18 cellular contexts compared by ENCODE assay signal in genomic region chr7:45927724-45928123, GRCh38. TPM values are rescaled to one million over a fixed set of nuclear protein-coding genes. Genes with fewer than 3 reads are reported as not detected.
DNase-seq lines count a peak whose midpoint lies in the region; ATAC-seq, FAIRE-seq and TF ChIP-seq lines count a peak whose summit lies in the region.
"Had no signal": no experiment of that assay in that cellular context is flagged by ENCODE, and none has a peak within 500 bp of the region (broad histone marks: within the 10 kb centered on the region; RNA-seq: fewer than 3 reads in every experiment).

No MANE protein-coding gene starts in this region.

- DNase-seq in right lobe of liver (no peak), HepG2 (ENCODE audit: low spot score) (no peak), OCI-M1 (lab: John Stamatoyannopoulos, UW) (peak; percentile 1), HT-29 (ENCODE audit: low spot score) (no peak), posterior cingulate gyrus (no peak), DMS153 treated with DMSO at 0.1 percent for 48 hours (lab: John Stamatoyannopoulos, UW; ENCODE audit: unreplicated experiment) (no peak)
- DNase-seq in activated naive CD8-positive, alpha-beta T cell treated with anti-CD3 and anti-CD28 coated beads for 36 hours: no peak
- DNase-seq: CD4-positive, alpha-beta T cell; H9; Kasumi-1; NCI-H1417; NCI-H2029; NCI-H2171 treated with DMSO at 0.1 percent for 48 hours; NCI-H82; SIG-M5 had no signal

- H2AFZ ChIP-seq in HepG2 (ENCODE audit: low read length): no peak overlapping the region

- H3K27me3 ChIP-seq in right lobe of liver (no peaks in the 10 kb centered on the region), HepG2 (ENCODE audit: control insufficient read depth in 1 of 2, insufficient read depth in 2 of 2, low read length in 2 of 2) (peaks cover 1 to 14% of the 10 kb centered on the region in 2 experiments; a peak in 2 of 5 replicates)

- no peak for TF ChIP-seq CTCF in right lobe of liver (IDR thresholded peaks at IDR 0.05)
- no peak for TF ChIP-seq CTCF in HepG2 (CRISPR knock-in tag; IDR thresholded peaks at IDR 0.05)

- no peaks in the 10 kb centered on the region for H3K36me3 Mint-ChIP-seq in activated naive CD8-positive, alpha-beta T cell treated with anti-CD3 and anti-CD28 coated beads for 36 hours

- intact Hi-C loops in right lobe of liver (cut with DNase I) (no loop called here), HepG2 (cut with micrococcal nuclease; ENCODE audit: unreplicated experiment) (loop anchor here (10.0 kb wide), 1 partner anchor 287 kb away; no protein-coding TSS in a partner anchor), posterior cingulate gyrus (cut with DNase I) (no loop called here)

- H3K9me3 Mint-ChIP-seq in activated naive CD8-positive, alpha-beta T cell treated with anti-CD3 and anti-CD28 coated beads for 36 hours: no peaks in the 10 kb centered on the region
- H3K9me3 Mint-ChIP-seq: CD4-positive, alpha-beta T cell had no signal

- CTCF ChIA-PET in HepG2 (lab: Yijun Ruan, JAX; ENCODE audit: low intra/inter-chr PET ratio, low total read pairs): no interaction called here

- H3K79me2 ChIP-seq in HepG2 (ENCODE audit: insufficient read depth, low read length): no peaks in the 10 kb centered on the region

- no peak for FAIRE-seq in HepG2 (lab: Jason Lieb, UNC)
- FAIRE-seq: RCC 7860 had no signal

- no peak for TF ChIP-seq RAD21 in HepG2 (CRISPR knock-in tag; IDR thresholded peaks at IDR 0.05)

- H4K20me1 ChIP-seq in HepG2 (ENCODE audit: insufficient read depth, low read length): no peaks in the 10 kb centered on the region

- ATAC-seq in right lobe of liver (peak; percentile 25 to 69 (median 42)), HepG2 (no peak)

- TF ChIP-seq EP300 in HepG2 (IDR thresholded peaks at IDR 0.05; ENCODE audit: low read depth in 2 of 2, low read length in 2 of 2) (no peak), HepG2 (CRISPR knock-in tag; IDR thresholded peaks at IDR 0.05; ENCODE audit: borderline replicate concordance) (no peak)

- H3K27ac ChIP-seq in right lobe of liver: no peak overlapping the region
- no peak overlapping the region for H3K27ac ChIP-seq in HepG2 (ENCODE audit: extremely low read length, insufficient read depth, low read length)

- H3K9me3 ChIP-seq in right lobe of liver (no peaks in the 10 kb centered on the region), HepG2 (ENCODE audit: low read length) (no peaks in the 10 kb centered on the region)

- H3K36me3 ChIP-seq in right lobe of liver (no peaks in the 10 kb centered on the region), HepG2 (replicated peaks in 1 of 2; ENCODE audit: control insufficient read depth in 1 of 2, insufficient read depth in 2 of 2, low read length in 2 of 2) (no peaks in the 10 kb centered on the region)

- peaks cover 12% of the 10 kb centered on the region for H3K27me3 Mint-ChIP-seq in activated naive CD8-positive, alpha-beta T cell treated with anti-CD3 and anti-CD28 coated beads for 36 hours

- WGBS in right lobe of liver (ENCODE audit: insufficient coverage, low coverage, low lambda C conversion rate, missing lambda C conversion rate): 57% methylated on average over 2 of the region's 2 CpGs
- 48% methylated on average over 2 of the region's 2 CpGs for WGBS in HepG2 (ENCODE audit: low lambda C conversion rate)

- H3K9ac ChIP-seq in HepG2 (ENCODE audit: insufficient read depth, low read depth, low read length): no peak overlapping the region

- POLR2A ChIA-PET in HepG2 (lab: Yijun Ruan, JAX): no interaction called here

- H3K4me2 ChIP-seq in HepG2 (ENCODE audit: low read depth, low read length): no peak overlapping the region

- H3K4me3 Mint-ChIP-seq in activated naive CD8-positive, alpha-beta T cell treated with anti-CD3 and anti-CD28 coated beads for 36 hours: no peak overlapping the region
- H3K4me3 Mint-ChIP-seq: CD4-positive, alpha-beta T cell; H9 had no signal

- TF ChIP-seq POLR2A in right lobe of liver (IDR thresholded peaks at IDR 0.05) (no peak), HepG2 (IDR thresholded peaks at IDR 0.05; ENCODE audit: insufficient read depth in 1 of 2, low read depth in 2 of 2, low read length in 2 of 2) (no peak)

- peak overlapping the region; percentile 15 for H3K27ac Mint-ChIP-seq in activated naive CD8-positive, alpha-beta T cell treated with anti-CD3 and anti-CD28 coated beads for 36 hours
- H3K27ac Mint-ChIP-seq: CD4-positive, alpha-beta T cell; H9 had no signal

- BruUV-seq in HepG2 (replicated peaks; lab: Mats Ljungman, UMichigan): no TSS peak

- H3K4me3 ChIP-seq in right lobe of liver: no peak overlapping the region
- H3K4me3 ChIP-seq in HepG2 (replicated peaks in 1 of 3; ENCODE audit: insufficient read depth in 1 of 3, low read depth in 2 of 3, low read length in 3 of 3): no peak overlapping the region

- in situ Hi-C loops in HepG2 (cut with HindIII; ENCODE audit: extremely low pct_ligation_motif_present, low pct_unique_long_range_greater_than_20kb): loop anchor here (25.0 kb wide), 1 partner anchor 185 kb away; no protein-coding TSS in a partner anchor

- H3K4me1 ChIP-seq in right lobe of liver: peaks cover 0 to 4% (median 0%) of the 10 kb centered on the region in 4 donors
- peaks cover 4% of the 10 kb centered on the region; the same call in 1 of the 2 replicates for H3K4me1 ChIP-seq in HepG2 (ENCODE audit: insufficient read depth, low read length)

- peaks cover 9% of the 10 kb centered on the region for H3K4me1 Mint-ChIP-seq in activated naive CD8-positive, alpha-beta T cell treated with anti-CD3 and anti-CD28 coated beads for 36 hours

RNA-seq across cellular contexts. Expression of gene IGFBP3, which starts 6.7 kb away (rescaled TPM):
- total RNA-seq in right lobe of liver: 100 to 1,000 TPM in 5 of 6 experiments, 10 to 100 TPM in 1; 85.9 to 321 (median 183) TPM
- not detected in 2 replicates for total RNA-seq in HepG2 (2016; rRNA removed; fragmentation: Illumina TruSeq; extraction: Trizol)
- total RNA-seq in HepG2 (2016; cell fraction: cytosol; rRNA removed; fragmentation: Illumina TruSeq; extraction: Trizol; ENCODE audit: low read depth): not detected in 2 replicates
- total RNA-seq in HepG2 (2016; cell fraction: insoluble cytoplasmic fraction; rRNA removed; fragmentation: Illumina TruSeq; extraction: Trizol): 0.04 TPM in 1 of 2 replicates, not detected in the other
- not detected in 2 replicates for total RNA-seq in HepG2 (2016; cell fraction: membrane; rRNA removed; fragmentation: Illumina TruSeq; extraction: Trizol)
- not detected in 2 replicates for total RNA-seq in HepG2 (2016; cell fraction: nucleus; rRNA removed; fragmentation: Illumina TruSeq; extraction: Trizol)
- polyA plus RNA-seq in HepG2 (2011; rRNA removed): 57.5 and 91.8 TPM in 2 replicates
- polyA plus RNA-seq in HepG2 (2011; cell fraction: cytosol; rRNA removed): 49.1 and 87.6 TPM in 2 replicates
- polyA plus RNA-seq in HepG2 (2011; cell fraction: nucleus; rRNA removed): 42.3 and 57.8 TPM in 2 replicates
- 261 and 275 TPM in 2 replicates for polyA plus RNA-seq in HepG2 (2012)
- not detected in 2 replicates for polyA plus RNA-seq in HepG2 (2016; cell fraction: cytosol; fragmentation: Illumina TruSeq; extraction: Trizol; ENCODE audit: low read depth)
- 0.15 TPM in 1 of 2 replicates, not detected in the other for polyA plus RNA-seq in HepG2 (2016; cell fraction: insoluble cytoplasmic fraction; fragmentation: Illumina TruSeq; extraction: Trizol; ENCODE audit: low read depth)
- not detected in 2 replicates for polyA plus RNA-seq in HepG2 (2016; cell fraction: membrane; fragmentation: Illumina TruSeq; extraction: Trizol; ENCODE audit: low read depth)
- 0.41 TPM in 1 of 2 replicates, not detected in the other for polyA plus RNA-seq in HepG2 (2016; cell fraction: nucleus; fragmentation: Illumina TruSeq; extraction: Trizol; ENCODE audit: insufficient read depth, low read depth)
- polyA minus RNA-seq in HepG2 (2011; rRNA and poly(A)+ RNA removed; ENCODE audit: low replicate concordance): 32.4 and 48.2 TPM in 2 replicates
- 28.6 and 53.0 TPM in 2 replicates for polyA minus RNA-seq in HepG2 (2011; cell fraction: cytosol; rRNA and poly(A)+ RNA removed)
- 15.1 and 33.7 TPM in 2 replicates for polyA minus RNA-seq in HepG2 (2011; cell fraction: nucleus; rRNA and poly(A)+ RNA removed)
- under 1 TPM; 0.33 to 0.50 TPM for total RNA-seq in activated naive CD8-positive, alpha-beta T cell treated with anti-CD3 and anti-CD28 coated beads for 36 hours
- total RNA-seq in HT-29 (2014; rRNA removed; shearing (Covaris generic)): not detected in 2 replicates

RNA-seq across cellular contexts. Expression of gene IGFBP1, which starts 39.4 kb away (rescaled TPM):
- 100 to 1,000 TPM in 5 of 6 experiments, 1 to 10 TPM in 1; 7.7 to 566 (median 283) TPM for total RNA-seq in right lobe of liver
- 2.8 and 5.4 TPM in 2 replicates for total RNA-seq in HepG2 (2016; rRNA removed; fragmentation: Illumina TruSeq; extraction: Trizol)
- 1.7 and 1.8 TPM in 2 replicates for total RNA-seq in HepG2 (2016; cell fraction: cytosol; rRNA removed; fragmentation: Illumina TruSeq; extraction: Trizol; ENCODE audit: low read depth)
- 2.3 and 4.6 TPM in 2 replicates for total RNA-seq in HepG2 (2016; cell fraction: insoluble cytoplasmic fraction; rRNA removed; fragmentation: Illumina TruSeq; extraction: Trizol)
- 2.0 and 3.0 TPM in 2 replicates for total RNA-seq in HepG2 (2016; cell fraction: membrane; rRNA removed; fragmentation: Illumina TruSeq; extraction: Trizol)
- total RNA-seq in HepG2 (2016; cell fraction: nucleus; rRNA removed; fragmentation: Illumina TruSeq; extraction: Trizol): 5.6 and 6.7 TPM in 2 replicates
- polyA plus RNA-seq in HepG2 (2011; rRNA removed): 885 and 989 TPM in 2 replicates
- polyA plus RNA-seq in HepG2 (2011; cell fraction: cytosol; rRNA removed): 891 and 942 TPM in 2 replicates
- polyA plus RNA-seq in HepG2 (2011; cell fraction: nucleus; rRNA removed): 894 and 1,114 TPM in 2 replicates
- 2,786 and 3,532 TPM in 2 replicates for polyA plus RNA-seq in HepG2 (2012)
- 2.6 and 3.7 TPM in 2 replicates for polyA plus RNA-seq in HepG2 (2016; cell fraction: cytosol; fragmentation: Illumina TruSeq; extraction: Trizol; ENCODE audit: low read depth)
- 3.0 and 3.5 TPM in 2 replicates for polyA plus RNA-seq in HepG2 (2016; cell fraction: insoluble cytoplasmic fraction; fragmentation: Illumina TruSeq; extraction: Trizol; ENCODE audit: low read depth)
- 3.3 and 3.5 TPM in 2 replicates for polyA plus RNA-seq in HepG2 (2016; cell fraction: membrane; fragmentation: Illumina TruSeq; extraction: Trizol; ENCODE audit: low read depth)
- 15.4 and 16.5 TPM in 2 replicates for polyA plus RNA-seq in HepG2 (2016; cell fraction: nucleus; fragmentation: Illumina TruSeq; extraction: Trizol; ENCODE audit: insufficient read depth, low read depth)
- polyA minus RNA-seq in HepG2 (2011; rRNA and poly(A)+ RNA removed; ENCODE audit: low replicate concordance): 0.12 and 335 TPM in 2 replicates
- polyA minus RNA-seq in HepG2 (2011; cell fraction: cytosol; rRNA and poly(A)+ RNA removed): 850 and 1,063 TPM in 2 replicates
- polyA minus RNA-seq in HepG2 (2011; cell fraction: nucleus; rRNA and poly(A)+ RNA removed): 152 and 215 TPM in 2 replicates
- total RNA-seq in activated naive CD8-positive, alpha-beta T cell treated with anti-CD3 and anti-CD28 coated beads for 36 hours: not detected
- total RNA-seq in HT-29 (2014; rRNA removed; shearing (Covaris generic)): 0.31 TPM in 1 of 2 replicates, not detected in the other
- total RNA-seq: CD4-positive, alpha-beta T cell; H9 had no signal

RNA-seq across cellular contexts. Expression of gene CCDC201, which starts 54.8 kb away (rescaled TPM):
- under 1 TPM in 1 of 6 experiments, not detected in 5; 0.07 TPM for total RNA-seq in right lobe of liver
- not detected in 2 replicates for total RNA-seq in HepG2 (2016; rRNA removed; fragmentation: Illumina TruSeq; extraction: Trizol)
- not detected in 2 replicates for total RNA-seq in HepG2 (2016; cell fraction: cytosol; rRNA removed; fragmentation: Illumina TruSeq; extraction: Trizol; ENCODE audit: low read depth)
- total RNA-seq in HepG2 (2016; cell fraction: insoluble cytoplasmic fraction; rRNA removed; fragmentation: Illumina TruSeq; extraction: Trizol): not detected in 2 replicates
- not detected in 2 replicates for total RNA-seq in HepG2 (2016; cell fraction: membrane; rRNA removed; fragmentation: Illumina TruSeq; extraction: Trizol)
- not detected in 2 replicates for total RNA-seq in HepG2 (2016; cell fraction: nucleus; rRNA removed; fragmentation: Illumina TruSeq; extraction: Trizol)
- polyA plus RNA-seq in HepG2 (2011; rRNA removed): 0.92 and 2.3 TPM in 2 replicates
- 0.56 and 1.3 TPM in 2 replicates for polyA plus RNA-seq in HepG2 (2011; cell fraction: cytosol; rRNA removed)
- 0.79 and 1.6 TPM in 2 replicates for polyA plus RNA-seq in HepG2 (2011; cell fraction: nucleus; rRNA removed)
- polyA plus RNA-seq in HepG2 (2012): 1.8 and 2.3 TPM in 2 replicates
- polyA plus RNA-seq in HepG2 (2016; cell fraction: cytosol; fragmentation: Illumina TruSeq; extraction: Trizol; ENCODE audit: low read depth): not detected in 2 replicates
- not detected in 2 replicates for polyA plus RNA-seq in HepG2 (2016; cell fraction: insoluble cytoplasmic fraction; fragmentation: Illumina TruSeq; extraction: Trizol; ENCODE audit: low read depth)
- not detected in 2 replicates for polyA plus RNA-seq in HepG2 (2016; cell fraction: membrane; fragmentation: Illumina TruSeq; extraction: Trizol; ENCODE audit: low read depth)
- not detected in 2 replicates for polyA plus RNA-seq in HepG2 (2016; cell fraction: nucleus; fragmentation: Illumina TruSeq; extraction: Trizol; ENCODE audit: insufficient read depth, low read depth)
- 0.34 TPM in 1 of 2 replicates, not detected in the other for polyA minus RNA-seq in HepG2 (2011; rRNA and poly(A)+ RNA removed; ENCODE audit: low replicate concordance)
- polyA minus RNA-seq in HepG2 (2011; cell fraction: cytosol; rRNA and poly(A)+ RNA removed): 0.35 and 0.59 TPM in 2 replicates
- polyA minus RNA-seq in HepG2 (2011; cell fraction: nucleus; rRNA and poly(A)+ RNA removed): 0.26 and 0.75 TPM in 2 replicates
- total RNA-seq in activated naive CD8-positive, alpha-beta T cell treated with anti-CD3 and anti-CD28 coated beads for 36 hours: not detected
- total RNA-seq in HT-29 (2014; rRNA removed; shearing (Covaris generic)): not detected in 2 replicates
- total RNA-seq: CD4-positive, alpha-beta T cell; Daoy; H9; NCI-H460 had no signal

Comparison
In these comparisons a context has a peak if more than half of its experiments do, and no peak if none do; other contexts are left out.
1. RNA of gene IGFBP3, which starts 6.7 kb away (total RNA-seq): 85.9 to 321 TPM in right lobe of liver; 0.33 to 0.50 TPM in activated naive CD8-positive, alpha-beta T cell treated with anti-CD3 and anti-CD28 coated beads for 36 hours, 0.04 TPM in HepG2 and not detected in HT-29; every median in the first group is over 10 times any median in the second.